Comparison of ENCODE assay signal across 13 cellular contexts in genomic region chr11:73889019-73889418, GRCh38.
DNase-seq lines count a peak whose midpoint lies in the region; ATAC-seq and TF ChIP-seq lines count a peak whose summit lies in the region.
"Had no signal": no experiment of that assay in that cellular context is flagged by ENCODE, and none has a peak within 500 bp of the region (broad histone marks: within the 10 kb centered on the region; RNA-seq: fewer than 3 reads in every experiment).

No MANE protein-coding gene starts in this region.

- H3K4me1 ChIP-seq in adipocyte (ENCODE audit: control insufficient read depth, insufficient read depth, low read length) = peaks cover 17% of the 10 kb centered on the region
- H3K4me1 ChIP-seq: upper lobe of right lung had no signal

- no peaks in the 10 kb centered on the region for H3K9me3 ChIP-seq in adipocyte (ENCODE audit: control insufficient read depth, low read length)
- H3K9me3 ChIP-seq: upper lobe of right lung had no signal

- DNase-seq in AG10803 (ENCODE audit: low read depth) (peak; percentile 27), HCEC 1CT (peak; percentile 7), adipocyte (ENCODE audit: low read depth) (peak; percentile 66), fibroblast of peridontal ligament (ENCODE audit: extremely low read depth) (peak; percentile 47), NCI-H2227 (lab: John Stamatoyannopoulos, UW; ENCODE audit: unreplicated experiment) (no peak)
- DNase-seq: activated CD8-positive, alpha-beta T cell treated with anti-CD3 and anti-CD28 coated beads for 36 hours; activated effector memory CD4-positive, alpha-beta T cell treated with anti-CD3 and anti-CD28 coated beads, Interleukin-2, amount 50 U/mL, for 16 hours; effector memory CD4-positive, alpha-beta T cell; MM.1S; upper lobe of right lung had no signal

- ATAC-seq in GM21423 (IDR thresholded peaks at IDR 0.05; ENCODE audit: unreplicated experiment) = no peak
- ATAC-seq in GM19351 (IDR thresholded peaks at IDR 0.05; ENCODE audit: unreplicated experiment) = no peak
- ATAC-seq: activated CD8-positive, alpha-beta T cell treated with anti-CD3 and anti-CD28 coated beads for 36 hours; stimulated activated memory B cell treated with anti-CD40 and anti-IgM and Interleukin-4, amounts not matched to agents 10 μg/mL and 1 μg/mL and 100 μg/mL, for 72 hours had no signal

- peak overlapping the region; percentile 17 for H3K9ac ChIP-seq in adipocyte (ENCODE audit: low read length)

- peaks cover 12% of the 10 kb centered on the region for H3K36me3 ChIP-seq in adipocyte (ENCODE audit: control insufficient read depth, insufficient read depth, low read length, severe bottlenecking)

- no peaks in the 10 kb centered on the region for H3K27me3 ChIP-seq in adipocyte (replicated peaks; ENCODE audit: control insufficient read depth, insufficient read depth, low read length)
- H3K27me3 ChIP-seq: upper lobe of right lung had no signal

- H3K4me3 ChIP-seq in AG10803 (ENCODE audit: low read length) (no peak overlapping the region), adipocyte (ENCODE audit: low read length) (no peak overlapping the region)
- H3K4me3 ChIP-seq: upper lobe of right lung had no signal

- no peak for TF ChIP-seq CTCF in AG10803 (conservative IDR thresholded peaks at IDR 0.05; ENCODE audit: low read length)
